Comparison of ENCODE assay signal across 10 cellular contexts in genomic region chr16:85718682-85719081, GRCh38. TPM values are rescaled to one million over a fixed set of nuclear protein-coding genes. Genes with fewer than 3 reads are reported as not detected.
DNase-seq lines count a peak whose midpoint lies in the region; ATAC-seq and TF ChIP-seq lines count a peak whose summit lies in the region.
"Had no signal": no experiment of that assay in that cellular context is flagged by ENCODE, and none has a peak within 500 bp of the region (broad histone marks: within the 10 kb centered on the region; RNA-seq: fewer than 3 reads in every experiment).

No MANE protein-coding gene starts in this region.

- H3K4me1 Mint-ChIP-seq in CD4-positive, alpha-beta T cell (ENCODE audit: low read depth) = peaks cover 13% of the 10 kb centered on the region

- peaks cover 0 to 49% (median 0%) of the 10 kb centered on the region in 11 experiments; a peak in 10 of 22 replicates for H4K20me1 ChIP-seq in BLaER1 treated with 17β-estradiol and CSF1 and Interleukin-3, amounts not matched to agents 10 nM and 100 nM

- no peak overlapping the region for H3K27ac ChIP-seq in BLaER1 treated with 17β-estradiol and CSF1 and Interleukin-3, amounts not matched to agents 10 nM and 100 nM
- H3K27ac ChIP-seq in CD4-positive, alpha-beta T cell (ENCODE audit: low read depth, low read length) = no peak overlapping the region

- DNase-seq in GM13977 (ENCODE audit: low spot score) (no peak), UCSD-AML1 (lab: John Stamatoyannopoulos, UW; ENCODE audit: unreplicated experiment) (peak; percentile 35), left colon (peak in 1 of 2 donors; percentile 57), SIG-M5 (lab: John Stamatoyannopoulos, UW) (no peak), G401 (ENCODE audit: low spot score) (no peak)
- DNase-seq in CD4-positive, alpha-beta T cell = no peak
- DNase-seq: aorta; NK-92 treated with Interleukin-12 subunit alpha and Interleukin-12 subunit beta, amount 100 ng/mL, for 24 hours had no signal

- H3K4me2 ChIP-seq in BLaER1 treated with 17β-estradiol and CSF1 and Interleukin-3, amounts not matched to agents 10 nM and 100 nM = peak overlapping the region in 6 of 11 experiments; percentile 21 to 88 (median 78); a peak in 6 of 22 replicates

- in situ Hi-C loops in GM13977 (cut with MboI; ENCODE audit: low pct_unique_long_range_greater_than_20kb, low sequenced_read_pairs, unreplicated experiment) (no loop called here), G401 (cut with HindIII; ENCODE audit: low sequenced_read_pairs) (no loop called here)

- H3K4me1 ChIP-seq in BLaER1 treated with 17β-estradiol and CSF1 and Interleukin-3, amounts not matched to agents 10 nM and 100 nM = peaks cover 20 to 60% (median 41%) of the 10 kb centered on the region in 10 experiments

- H3K9me3 Mint-ChIP-seq in CD4-positive, alpha-beta T cell = no peaks in the 10 kb centered on the region

- ATAC-seq in left colon = peak; percentile 37
- ATAC-seq in HG02623 (IDR thresholded peaks at IDR 0.05; ENCODE audit: unreplicated experiment) = no peak
- ATAC-seq in CD4-positive, alpha-beta T cell (ENCODE audit: poor library complexity) = no peak

- no peaks in the 10 kb centered on the region for H3K36me3 ChIP-seq in BLaER1 treated with 17β-estradiol and CSF1 and Interleukin-3, amounts not matched to agents 10 nM and 100 nM

- intact Hi-C loops in left colon (cut with DNase I, micrococcal nuclease) = loop anchor here in 1 of 2 donors (10.0 kb wide), 1 partner anchor 444 kb away; no protein-coding TSS in a partner anchor
- intact Hi-C loops in CD4-positive, alpha-beta T cell (cut with DNase I, micrococcal nuclease) = loop anchor here (1.0 to 5.0 kb wide), 6 partner anchors 30 to 416 kb away; partner anchors contain the start of gene GINS2 (in 1 of the 2)

- POLR2A ChIA-PET in CD4-positive, alpha-beta T cell (lab: Charles Lee) = no interaction called here

- no peak overlapping the region for H3K27ac Mint-ChIP-seq in CD4-positive, alpha-beta T cell

- no peaks in the 10 kb centered on the region for H3K27me3 ChIP-seq in BLaER1 treated with 17β-estradiol and CSF1 and Interleukin-3, amounts not matched to agents 10 nM and 100 nM
- H3K27me3 ChIP-seq in CD4-positive, alpha-beta T cell (ENCODE audit: control insufficient read depth, insufficient read depth, low read length) = peaks cover 3% of the 10 kb centered on the region

- CTCF ChIA-PET in CD4-positive, alpha-beta T cell (lab: Charles Lee) = interaction anchor here (1.2 kb wide), 1 partner anchor 103 kb away, joined by 3 read pairs; no protein-coding TSS in a partner anchor

- H3K9ac ChIP-seq in BLaER1 treated with 17β-estradiol and CSF1 and Interleukin-3, amounts not matched to agents 10 nM and 100 nM = no peak overlapping the region

- H3K4me3 ChIP-seq in BLaER1 treated with 17β-estradiol and CSF1 and Interleukin-3, amounts not matched to agents 10 nM and 100 nM = no peak overlapping the region

- H3K36me3 Mint-ChIP-seq in CD4-positive, alpha-beta T cell (ENCODE audit: low read depth) = no peaks in the 10 kb centered on the region

- H3K9me3 ChIP-seq in BLaER1 treated with 17β-estradiol and CSF1 and Interleukin-3, amounts not matched to agents 10 nM and 100 nM (replicated peaks in 1 of 11) = no peaks in the 10 kb centered on the region
- no peaks in the 10 kb centered on the region for H3K9me3 ChIP-seq in CD4-positive, alpha-beta T cell (ENCODE audit: control insufficient read depth, low read length)

- H3K4me3 Mint-ChIP-seq in CD4-positive, alpha-beta T cell = no peak overlapping the region

- no peaks in the 10 kb centered on the region for H3K27me3 Mint-ChIP-seq in CD4-positive, alpha-beta T cell

- peak; percentile 44 for TF ChIP-seq CTCF in GM13977 (IDR thresholded peaks at IDR 0.05; ENCODE audit: extremely low read depth, insufficient read depth, missing control alignments)
- no peak for TF ChIP-seq CTCF in CD4-positive, alpha-beta T cell (IDR thresholded peaks at IDR 0.05)

RNA-seq across cellular contexts. Expression of gene GINS2, which starts 29.9 kb away (rescaled TPM):
- total RNA-seq in left colon = 1 to 10 TPM; 3.2 to 5.1 TPM
- total RNA-seq in G401 (2014; rRNA removed; shearing (Covaris generic)) = 47.8 and 48.9 TPM in 2 replicates
- total RNA-seq in CD4-positive, alpha-beta T cell = 1 to 10 TPM; 1.1 to 1.4 TPM

RNA-seq across cellular contexts. Expression of gene C16orf74, which starts 32.2 kb away (rescaled TPM):
- 1 to 10 TPM in 1 of 2 donors, under 1 TPM in 1; 0.52 to 1.6 TPM for total RNA-seq in left colon
- 1.4 and 13.4 TPM in 2 replicates for total RNA-seq in G401 (2014; rRNA removed; shearing (Covaris generic))
- total RNA-seq in CD4-positive, alpha-beta T cell = 1 to 10 TPM; 2.1 to 2.9 TPM
